In the genomic region with DNA sequence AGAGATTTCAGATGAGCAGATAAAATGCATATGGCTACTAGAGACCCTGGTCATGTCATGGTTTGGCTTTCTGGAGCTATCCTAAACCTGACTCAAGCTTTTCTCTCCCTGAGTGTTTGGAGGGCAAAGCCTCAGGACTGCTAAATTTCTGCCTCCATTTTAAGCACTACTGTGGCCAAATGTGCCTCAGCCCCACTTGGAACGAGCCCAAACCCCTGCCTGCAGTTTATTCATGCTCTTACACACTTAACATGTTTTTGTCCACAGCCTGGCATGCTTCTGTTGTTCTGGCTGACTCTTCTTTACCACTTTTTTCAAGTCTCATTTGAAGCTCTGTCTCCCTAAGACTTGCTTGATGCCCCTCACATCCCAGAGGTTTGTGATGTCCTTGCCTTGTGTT, we compare ENCODE assay signal across 14 cellular contexts.
"Had no signal": no experiment of that assay in that cellular context is flagged by ENCODE, and none has a peak within 500 bp of the region (broad histone marks: within the 10 kb centered on the region; RNA-seq: fewer than 3 reads in every experiment).

No MANE protein-coding gene starts in this region.

- H3K27ac ChIP-seq: coronary artery, psoas muscle had no signal

- H3K27me3 ChIP-seq: spleen had no signal

- H3K4me3 ChIP-seq: coronary artery, psoas muscle, spleen had no signal

- H3K9me3 ChIP-seq: psoas muscle had no signal

- H3K4me1 ChIP-seq: psoas muscle had no signal

- ATAC-seq: activated CD8-positive, alpha-beta T cell treated with anti-CD3 and anti-CD28 coated beads, Interleukin-2, amount 10 ng/mL, durations not matched to agents 7 days and 5 days; activated T-cell treated with anti-CD3 and anti-CD28 coated beads, Interleukin-2, amount 50 U/mL, for 72 hours; esophagus mucosa; natural killer cell treated with Interleukin-12 subunit alpha and Interleukin-12 subunit beta and Interleukin-15 and Interleukin-18, amount 100 ng/mL, for 72 hours; psoas muscle; sciatic nerve had no signal

- DNase-seq: activated CD4-positive, alpha-beta T cell treated with anti-CD3 and anti-CD28 coated beads for 4 hours; activated CD8-positive, alpha-beta memory T cell treated with anti-CD3 and anti-CD28 coated beads, Interleukin-2, amount 50 U/mL, for 4 hours; activated CD8-positive, alpha-beta T cell treated with anti-CD3 and anti-CD28 coated beads, Interleukin-2, amount 10 ng/mL, durations not matched to agents 7 days and 5 days; activated naive CD8-positive, alpha-beta T cell treated with anti-CD3 and anti-CD28 coated beads for 36 hours; activated T-cell treated with anti-CD3 and anti-CD28 coated beads, Interleukin-2, amount 50 U/mL, for 72 hours; foreskin fibroblast; mesendoderm; psoas muscle; spleen; WERI-Rb-1 had no signal
